27 cellular contexts compared by ENCODE assay signal in the genomic region with DNA sequence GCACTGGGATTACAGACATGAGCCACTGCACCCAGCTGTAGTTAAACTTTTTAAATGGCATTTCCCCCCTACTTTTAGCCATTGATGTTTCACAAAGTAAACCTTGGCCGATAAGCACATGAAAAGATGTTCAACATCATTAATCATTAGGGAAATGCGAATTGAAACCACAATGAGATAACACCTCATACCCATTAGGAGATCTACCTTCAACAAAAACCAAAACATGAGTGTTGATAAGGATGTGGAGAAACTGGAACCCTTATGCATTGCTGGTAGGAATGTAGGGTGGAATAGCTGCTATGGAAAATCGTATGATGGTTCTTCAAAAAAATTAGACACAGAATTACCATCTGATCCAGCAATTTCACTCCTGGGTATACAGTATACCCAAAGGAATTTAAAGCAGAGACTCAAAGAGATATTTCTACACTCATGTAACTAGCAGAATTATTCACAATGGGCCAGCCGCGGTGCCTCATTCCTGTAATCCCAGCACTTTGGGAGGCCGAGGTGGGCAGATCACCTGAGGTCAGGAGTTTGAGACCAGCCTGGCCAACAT.
"Had no signal": no experiment of that assay in that cellular context is flagged by ENCODE, and none has a peak within 500 bp of the region (broad histone marks: within the 10 kb centered on the region; RNA-seq: fewer than 3 reads in every experiment).

No MANE protein-coding gene starts in this region.

- H3K27me3 Mint-ChIP-seq: naive thymus-derived CD8-positive, alpha-beta T cell; stimulated activated naive CD8-positive, alpha-beta T cell treated with anti-CD3 and anti-CD28 coated beads, Interleukin-15, amount 100 ng/mL, for 72 hours had no signal

- H3K4me3 Mint-ChIP-seq: naive thymus-derived CD8-positive, alpha-beta T cell; nephron; neural crest cell; stimulated activated effector memory CD8-positive, alpha-beta T cell treated with anti-CD3 and anti-CD28 coated beads, Interleukin-12 subunit alpha, Interleukin-12 subunit beta, amount 100 ng/mL, for 72 hours; stimulated activated naive CD8-positive, alpha-beta T cell treated with anti-CD3 and anti-CD28 coated beads, Interleukin-15, amount 100 ng/mL, for 72 hours had no signal

- ATAC-seq: heart right ventricle; left colon; left lung; lower lobe of right lung; naive thymus-derived CD8-positive, alpha-beta T cell; pancreas; right cardiac atrium; sciatic nerve; stimulated activated effector memory CD8-positive, alpha-beta T cell treated with anti-CD3 and anti-CD28 coated beads, Interleukin-12 subunit alpha, Interleukin-12 subunit beta, amount 100 ng/mL, for 72 hours; stimulated activated naive CD8-positive, alpha-beta T cell treated with anti-CD3 and anti-CD28 coated beads, Interleukin-15, amount 100 ng/mL, for 72 hours; upper lobe of right lung had no signal

- DNase-seq: heart right ventricle; left colon; left lung; lower lobe of right lung; mammary epithelial cell; mesenchymal stem cell; naive thymus-derived CD8-positive, alpha-beta T cell; nucleus accumbens; pancreas; posterior cingulate gyrus; retina; right cardiac atrium; stimulated activated CD4-positive, alpha-beta T cell treated with anti-CD3 and anti-CD28 coated beads, Interleukin-4, amount 100 ng/mL, for 24 hours; stimulated activated naive CD4-positive, alpha-beta T cell treated with Interleukin-2 at 50 U/mL for 16 hours; stimulated activated naive CD8-positive, alpha-beta T cell treated with anti-CD3 and anti-CD28 coated beads, Interleukin-15, amount 100 ng/mL, for 72 hours; substantia nigra; transverse colon; upper lobe of right lung had no signal

- H3K4me3 ChIP-seq: heart right ventricle, hepatocyte, left lung, lower lobe of right lung, pancreas, prostate gland, skin epidermis, transverse colon, upper lobe of right lung had no signal

- H3K36me3 ChIP-seq: heart right ventricle, left lung, lower lobe of right lung, pancreas, prostate gland, transverse colon, upper lobe of right lung had no signal

- H2AFZ ChIP-seq: hepatocyte had no signal

- H3K9me3 ChIP-seq: lower lobe of right lung, pancreas, prostate gland, transverse colon, upper lobe of right lung had no signal

- H3K27ac Mint-ChIP-seq: naive thymus-derived CD8-positive, alpha-beta T cell; nephron; stimulated activated effector memory CD8-positive, alpha-beta T cell treated with anti-CD3 and anti-CD28 coated beads, Interleukin-12 subunit alpha, Interleukin-12 subunit beta, amount 100 ng/mL, for 72 hours had no signal

- H3K4me2 ChIP-seq: hepatocyte had no signal

- H3K4me1 ChIP-seq: left lung, lower lobe of right lung, pancreas, prostate gland, transverse colon, upper lobe of right lung had no signal

- H3K36me3 Mint-ChIP-seq: stimulated activated effector memory CD8-positive, alpha-beta T cell treated with anti-CD3 and anti-CD28 coated beads, Interleukin-12 subunit alpha, Interleukin-12 subunit beta, amount 100 ng/mL, for 72 hours had no signal

- FAIRE-seq: keratinocyte, pancreas, urothelium cell line had no signal

- H3K27ac ChIP-seq: heart right ventricle, hepatocyte, left lung, lower lobe of right lung, pancreas, prostate gland, skin epidermis, transverse colon, upper lobe of right lung had no signal

- H3K79me2 ChIP-seq: hepatocyte had no signal

- H3K4me1 Mint-ChIP-seq: stimulated activated effector memory CD8-positive, alpha-beta T cell treated with anti-CD3 and anti-CD28 coated beads, Interleukin-12 subunit alpha, Interleukin-12 subunit beta, amount 100 ng/mL, for 72 hours; stimulated activated naive CD8-positive, alpha-beta T cell treated with anti-CD3 and anti-CD28 coated beads, Interleukin-15, amount 100 ng/mL, for 72 hours had no signal

- H3K27me3 ChIP-seq: heart right ventricle, hepatocyte, left lung, pancreas, transverse colon, upper lobe of right lung had no signal
